In genomic region chr1:229186373-229187056, GRCh38 we compare ENCODE assay signal across 10 cellular contexts.
A peak's percentile ranks its signal among the peaks of the same experiment; 100 is the strongest.
DNase-seq lines count a peak whose midpoint lies in the region; ATAC-seq and TF ChIP-seq lines count a peak whose summit lies in the region.
"Had no signal": no experiment of that assay in that cellular context is flagged by ENCODE, and none has a peak within 500 bp of the region (broad histone marks: within the 10 kb centered on the region; RNA-seq: fewer than 3 reads in every experiment).

No MANE protein-coding gene starts in this region.

- H2AFZ ChIP-seq in GM23338: no peak overlapping the region

- no peaks in the 10 kb centered on the region; the same call in 2 of the 3 replicates for H3K36me3 Mint-ChIP-seq in GM23338 (ENCODE audit: low read depth)

- H3K4me1 ChIP-seq in GM23338 (ENCODE audit: insufficient read depth): peaks cover 17% of the 10 kb centered on the region

- no peak overlapping the region for H3K27ac ChIP-seq in GM23338 (ENCODE audit: low read depth)

- no peaks in the 10 kb centered on the region for H3F3A ChIP-seq in GM23338 (replicated peaks; ENCODE audit: low read depth)

- H3K27ac Mint-ChIP-seq in GM23338: no peak overlapping the region

- peaks cover 2% of the 10 kb centered on the region for H3K27me3 Mint-ChIP-seq in GM23338 (ENCODE audit: insufficient read depth, low read depth, poor library complexity)

- no peaks in the 10 kb centered on the region for H3K36me3 ChIP-seq in GM23338 (ENCODE audit: insufficient read depth)

- H3K4me2 ChIP-seq in GM23338: no peak overlapping the region

- H3K9me3 Mint-ChIP-seq in GM23338: peaks cover 3% of the 10 kb centered on the region; the same call in 1 of the 3 replicates

- no peaks in the 10 kb centered on the region for H3K27me3 ChIP-seq in GM23338 (ENCODE audit: insufficient read depth)

- H3K79me2 ChIP-seq in GM23338 (replicated peaks; ENCODE audit: insufficient read depth): no peaks in the 10 kb centered on the region

- ATAC-seq in GM18868 (IDR thresholded peaks at IDR 0.05; ENCODE audit: unreplicated experiment) (peak; percentile 99), GM21447 (IDR thresholded peaks at IDR 0.05; ENCODE audit: unreplicated experiment) (peak; percentile 100), HG03280 (IDR thresholded peaks at IDR 0.05; ENCODE audit: unreplicated experiment) (peak; percentile 75), GM23338 (no peak)

- DNase-seq in fibroblast of mammary gland (ENCODE audit: low read depth) (peak; percentile 52), NCI-H69 (lab: John Stamatoyannopoulos, UW) (no peak), GM23338 (ENCODE audit: low spot score) (no peak), NK-92 (lab: John Stamatoyannopoulos, UW; ENCODE audit: unreplicated experiment) (no peak)
- DNase-seq: EL, NCI-H524, nucleus accumbens had no signal

- H3K9me2 ChIP-seq in GM23338 (ENCODE audit: insufficient read depth): no peaks in the 10 kb centered on the region

- no peak overlapping the region for H3K4me3 Mint-ChIP-seq in GM23338

- peaks cover 26% of the 10 kb centered on the region for H3K4me1 Mint-ChIP-seq in GM23338

- H4K20me1 ChIP-seq in GM23338 (replicated peaks; ENCODE audit: insufficient read depth): no peaks in the 10 kb centered on the region

- TF ChIP-seq CTCF in fibroblast of mammary gland (conservative IDR thresholded peaks at IDR 0.05; ENCODE audit: control insufficient read depth, insufficient read depth, low read depth, low read length) (no peak), GM23338 (conservative IDR thresholded peaks at IDR 0.05; ENCODE audit: low read depth in 2 of 2) (no peak)

- no peak overlapping the region for H3K4me3 ChIP-seq in fibroblast of mammary gland (ENCODE audit: control insufficient read depth, low read depth, low read length)
- no peak overlapping the region for H3K4me3 ChIP-seq in GM23338

TF ChIP-seq in GM23338, 12 proteins besides CTCF, POLR2A, EP300 and RAD21:
- TF ChIP-seq NANOG (IDR thresholded peaks at IDR 0.05; ENCODE audit: borderline replicate concordance) (no peak), STAT1 (IDR thresholded peaks at IDR 0.05; ENCODE audit: unreplicated experiment) (no peak), POLR2AphosphoS5 (IDR thresholded peaks at IDR 0.05; ENCODE audit: low read depth) (no peak), REST (IDR thresholded peaks at IDR 0.05; ENCODE audit: unreplicated experiment) (no peak), ETS1 (IDR thresholded peaks at IDR 0.05) (no peak), JUNB (IDR thresholded peaks at IDR 0.05; ENCODE audit: unreplicated experiment) (no peak), ZNF462 (CRISPR knock-in tag; IDR thresholded peaks at IDR 0.05) (no peak), CREB1 (CRISPR knock-in tag; IDR thresholded peaks at IDR 0.05; ENCODE audit: low read depth) (no peak), EZH2phosphoT487 (IDR thresholded peaks at IDR 0.05; ENCODE audit: unreplicated experiment) (no peak)
